16 cellular contexts compared by ENCODE assay signal in the genomic region with DNA sequence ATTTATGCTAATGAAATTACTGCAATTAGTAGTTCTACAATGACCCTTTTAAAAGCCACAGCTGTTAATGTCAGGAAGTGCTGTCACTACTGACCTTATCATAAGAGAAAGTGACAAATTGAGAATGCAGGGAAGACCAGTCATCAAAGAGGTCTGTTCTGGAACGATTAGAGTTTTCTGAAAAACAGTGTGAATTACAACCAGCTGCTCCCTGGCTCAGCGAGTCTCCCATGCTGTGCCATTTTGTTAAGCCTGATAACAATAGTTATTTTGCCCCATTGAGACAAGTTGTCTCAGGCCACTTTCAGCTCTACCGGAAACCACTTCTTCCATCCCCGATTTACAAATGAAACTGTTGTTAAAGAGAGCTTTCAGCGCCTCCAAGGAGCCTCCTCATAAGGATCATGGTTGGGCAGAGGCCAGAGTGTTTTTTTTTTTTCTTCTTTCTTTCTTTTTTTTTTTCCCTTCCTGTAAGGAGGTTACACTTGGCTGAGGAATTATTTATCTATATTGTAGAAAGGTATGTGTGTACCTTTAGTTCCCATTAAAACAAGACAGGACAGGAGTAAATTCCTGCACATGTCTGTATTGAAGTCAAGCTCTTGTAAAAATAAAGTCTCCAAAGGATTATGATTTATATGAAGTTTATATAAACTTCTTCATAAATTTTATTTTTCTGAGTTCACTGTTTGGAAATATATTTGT.
DNase-seq lines count a peak whose midpoint lies in the region; FAIRE-seq and TF ChIP-seq lines count a peak whose summit lies in the region.
"Had no signal": no experiment of that assay in that cellular context is flagged by ENCODE, and none has a peak within 500 bp of the region (broad histone marks: within the 10 kb centered on the region; RNA-seq: fewer than 3 reads in every experiment).

No MANE protein-coding gene starts in this region.

- H3K9me3 ChIP-seq in HUES6 (ENCODE audit: control insufficient read depth, insufficient read depth, low read depth, low read length) (no peaks in the 10 kb centered on the region), keratinocyte (ENCODE audit: control insufficient read depth, low read depth, low read length) (no peaks in the 10 kb centered on the region), tibial nerve (no peaks in the 10 kb centered on the region), Peyer's patch (no peaks in the 10 kb centered on the region)
- H3K9me3 ChIP-seq: SJCRH30 had no signal

- H3K36me3 Mint-ChIP-seq in activated CD4-positive, alpha-beta T cell treated with anti-CD3 and anti-CD28 coated beads, Interleukin-2, amount 10 ng/mL, durations not matched to agents 7 days and 5 days (ENCODE audit: low read depth), result no peaks in the 10 kb centered on the region
- H3K36me3 Mint-ChIP-seq: CD4-positive, CD25-positive, alpha-beta regulatory T cell had no signal

- H3K27ac ChIP-seq in HUES6 (ENCODE audit: low read depth, low read length) (peak overlapping the region; percentile 49; the same call in 1 of the 2 replicates), keratinocyte (ENCODE audit: control insufficient read depth, insufficient read depth, low read length) (peak overlapping the region; percentile 10), tibial nerve (no peak overlapping the region), Peyer's patch (no peak overlapping the region)
- H3K27ac ChIP-seq: KMS-11, SJCRH30 had no signal

- TF ChIP-seq CTCF in cardiac fibroblast (IDR thresholded peaks at IDR 0.05; ENCODE audit: low read depth, low read length) (no peak), keratinocyte (optimal IDR thresholded peaks at IDR 0.05 in 1 of 3, IDR thresholded peaks at IDR 0.05 in 1 of 3, conservative IDR thresholded peaks at IDR 0.05 in 1 of 3; ENCODE audit: extremely low read depth in 1 of 3, insufficient read depth in 2 of 3, low read length in 3 of 3) (no peak), tibial nerve (IDR thresholded peaks at IDR 0.05) (no peak), Peyer's patch (IDR thresholded peaks at IDR 0.05) (no peak)

- H3K36me3 ChIP-seq in HUES6 (ENCODE audit: control insufficient read depth, insufficient read depth, low read length) (no peaks in the 10 kb centered on the region), keratinocyte (ENCODE audit: control insufficient read depth in 2 of 2, extremely low read depth in 1 of 2, insufficient read depth in 2 of 2, low read length in 2 of 2) (no peaks in the 10 kb centered on the region), tibial nerve (no peaks in the 10 kb centered on the region), Peyer's patch (no peaks in the 10 kb centered on the region)
- H3K36me3 ChIP-seq: SJCRH30 had no signal

- H2AFZ ChIP-seq in keratinocyte (ENCODE audit: control insufficient read depth, low read length), result peak overlapping the region; percentile 73

- peak; percentile 17 for FAIRE-seq in keratinocyte (lab: Jason Lieb, UNC)
- FAIRE-seq: H54, small intestine, urothelium cell line had no signal

- peaks cover 4% of the 10 kb centered on the region for H3K4me1 Mint-ChIP-seq in activated CD4-positive, alpha-beta T cell treated with anti-CD3 and anti-CD28 coated beads, Interleukin-2, amount 10 ng/mL, durations not matched to agents 7 days and 5 days

- peaks cover 2% of the 10 kb centered on the region; the same call in 1 of the 2 replicates for H3K27me3 ChIP-seq in HUES6 (ENCODE audit: control insufficient read depth, insufficient read depth, low read length)
- H3K27me3 ChIP-seq in keratinocyte (ENCODE audit: control insufficient read depth, extremely low read depth, insufficient read depth, low read length), result no peaks in the 10 kb centered on the region
- H3K27me3 ChIP-seq in tibial nerve, result peaks cover 0 to 5% of the 10 kb centered on the region in 2 donors
- no peaks in the 10 kb centered on the region for H3K27me3 ChIP-seq in Peyer's patch
- H3K27me3 ChIP-seq: SJCRH30 had no signal

- no peak overlapping the region for H3K4me3 Mint-ChIP-seq in activated CD4-positive, alpha-beta T cell treated with anti-CD3 and anti-CD28 coated beads, Interleukin-2, amount 10 ng/mL, durations not matched to agents 7 days and 5 days
- H3K4me3 Mint-ChIP-seq: CD4-positive, CD25-positive, alpha-beta regulatory T cell had no signal

- POLR2A ChIA-PET in activated CD4-positive, alpha-beta T cell treated with anti-CD3 and anti-CD28 coated beads, Interleukin-2, amount 10 ng/mL, durations not matched to agents 7 days and 5 days (lab: Charles Lee), result no interaction called here

- TF ChIP-seq POLR2A in tibial nerve (IDR thresholded peaks at IDR 0.05), result no peak
- no peak for TF ChIP-seq POLR2A in Peyer's patch (IDR thresholded peaks at IDR 0.05)

- H3K9ac ChIP-seq in HUES6 (ENCODE audit: low read length) (no peak overlapping the region), keratinocyte (ENCODE audit: control insufficient read depth, extremely low read depth, insufficient read depth, low read length) (no peak overlapping the region)
- H3K9ac ChIP-seq: KMS-11 had no signal

- no peaks in the 10 kb centered on the region for H4K20me1 ChIP-seq in keratinocyte (ENCODE audit: control insufficient read depth, extremely low read depth, insufficient read depth, low read length)

- H3K4me2 ChIP-seq in keratinocyte (ENCODE audit: control insufficient read depth, extremely low read depth, insufficient read depth, low read depth, low read length), result peak overlapping the region; percentile 75
- H3K4me2 ChIP-seq: KMS-11 had no signal

- dilution Hi-C loops in keratinocyte (cut with MboI; ENCODE audit: extremely low pct_ligation_motif_present, low sequenced_read_pairs), result no loop called here

- H3K27ac Mint-ChIP-seq in activated CD4-positive, alpha-beta T cell treated with anti-CD3 and anti-CD28 coated beads, Interleukin-2, amount 10 ng/mL, durations not matched to agents 7 days and 5 days, result no peak overlapping the region
- H3K27ac Mint-ChIP-seq: CD4-positive, CD25-positive, alpha-beta regulatory T cell had no signal

- CTCF ChIA-PET in activated CD4-positive, alpha-beta T cell treated with anti-CD3 and anti-CD28 coated beads, Interleukin-2, amount 10 ng/mL, durations not matched to agents 7 days and 5 days (lab: Charles Lee), result no interaction called here

- H3K9me3 Mint-ChIP-seq in activated CD4-positive, alpha-beta T cell treated with anti-CD3 and anti-CD28 coated beads, Interleukin-2, amount 10 ng/mL, durations not matched to agents 7 days and 5 days, result no peaks in the 10 kb centered on the region

- peaks cover 9% of the 10 kb centered on the region for H3K27me3 Mint-ChIP-seq in activated CD4-positive, alpha-beta T cell treated with anti-CD3 and anti-CD28 coated beads, Interleukin-2, amount 10 ng/mL, durations not matched to agents 7 days and 5 days

- H3K4me3 ChIP-seq in HUES6 (ENCODE audit: low read depth, low read length), result no peak overlapping the region
- H3K4me3 ChIP-seq in cardiac fibroblast (replicated peaks in 1 of 2; ENCODE audit: low read depth in 2 of 2, low read length in 2 of 2), result no peak overlapping the region
- H3K4me3 ChIP-seq in keratinocyte (ENCODE audit: control insufficient read depth in 2 of 3, extremely low read depth in 1 of 3, insufficient read depth in 2 of 3, low read depth in 1 of 3, low read length in 3 of 3), result peak overlapping the region in 2 of 3 experiments; percentile 18 to 44
- H3K4me3 ChIP-seq in tibial nerve, result no peak overlapping the region
- no peak overlapping the region for H3K4me3 ChIP-seq in Peyer's patch
- H3K4me3 ChIP-seq: SJCRH30 had no signal

- no peak for TF ChIP-seq EP300 in tibial nerve (IDR thresholded peaks at IDR 0.05)

- 6 to 9% methylated on average over 5 of the region's 5 CpGs for WGBS in tibial nerve, 2 donors

- DNase-seq in CMK (ENCODE audit: low read depth) (peak; percentile 35), cardiac fibroblast (ENCODE audit: low read depth in 2 of 2) (peak; percentile 3), keratinocyte (ENCODE audit: low read depth, low spot score) (peak; percentile 13), tibial nerve (ENCODE audit: low spot score in 2 of 2) (no peak), SW480 (ENCODE audit: low spot score) (no peak), Peyer's patch (no peak)
- DNase-seq in activated CD4-positive, alpha-beta T cell treated with anti-CD3 and anti-CD28 coated beads, Interleukin-2, amount 10 ng/mL, durations not matched to agents 7 days and 5 days, result no peak
- DNase-seq: activated CD4-positive, alpha-beta T cell treated with anti-CD3 and anti-CD28 coated beads for 4 hours; activated naive CD4-positive, alpha-beta T cell treated with Interleukin-2 at 50 U/mL for 16 hours; CD4-positive, CD25-positive, alpha-beta regulatory T cell; small intestine had no signal

- H3K9me1 ChIP-seq in keratinocyte (ENCODE audit: control insufficient read depth, extremely low read depth, insufficient read depth, low read length), result no peaks in the 10 kb centered on the region

- H3K4me1 ChIP-seq in HUES6 (ENCODE audit: control insufficient read depth, insufficient read depth, low read length) (peaks cover 53% of the 10 kb centered on the region), keratinocyte (ENCODE audit: control insufficient read depth, extremely low read depth, insufficient read depth, low read length) (peaks cover 13% of the 10 kb centered on the region), tibial nerve (peaks cover 0 to 18% (median 1%) of the 10 kb centered on the region in 4 donors), Peyer's patch (no peaks in the 10 kb centered on the region)

- no peaks in the 10 kb centered on the region for H3K79me2 ChIP-seq in keratinocyte (ENCODE audit: control insufficient read depth, insufficient read depth, low read length)

Comparison
In these comparisons a context has a peak if more than half of its experiments do, and no peak if none do; other contexts are left out.
1. DNase-seq: peak in CMK (single experiment), cardiac fibroblast (2 of 2) and keratinocyte (single experiment); none in tibial nerve (0 of 2), SW480 (single experiment), Peyer's patch (0 of 3) and activated CD4-positive, alpha-beta T cell treated with anti-CD3 and anti-CD28 coated beads, Interleukin-2, amount 10 ng/mL, durations not matched to agents 7 days and 5 days (single experiment).
2. H3K27ac ChIP-seq: peak in HUES6 (single experiment) and keratinocyte (single experiment); none in tibial nerve (0 of 4) and Peyer's patch (0 of 4).
3. H3K4me3 ChIP-seq: peak in keratinocyte (2 of 3); none in HUES6 (single experiment), cardiac fibroblast (0 of 2), tibial nerve (0 of 4) and Peyer's patch (0 of 4).